In the genomic region with DNA sequence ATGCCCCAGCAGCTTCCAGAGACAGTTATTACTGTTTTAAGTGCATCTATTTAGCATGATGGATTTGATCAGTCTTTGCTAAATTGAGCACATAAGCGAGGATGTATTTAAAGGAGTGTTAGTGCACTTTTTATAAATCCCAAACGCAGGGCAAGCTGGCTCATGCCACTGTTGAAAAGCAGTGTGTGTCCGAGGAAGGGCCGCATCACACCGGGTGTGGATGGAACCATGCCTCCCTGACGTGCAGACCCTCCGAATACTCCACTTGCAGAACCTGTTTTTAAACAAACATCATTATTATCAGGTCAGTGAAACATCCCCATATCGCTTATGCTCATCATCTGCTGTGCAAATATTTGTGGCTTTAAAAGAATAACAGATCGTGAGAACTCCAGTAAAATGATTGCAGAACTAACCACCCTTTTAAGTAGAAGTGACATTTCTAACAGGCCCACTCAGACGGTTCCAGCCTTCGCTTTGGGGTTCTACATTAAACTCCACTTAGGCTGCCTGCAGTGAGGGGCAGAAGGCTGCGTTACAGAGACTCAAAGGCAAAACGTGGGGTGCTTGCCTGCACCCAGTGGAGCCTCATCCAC, we compare ENCODE assay signal across 1 cellular context.
TF ChIP-seq lines count a peak whose summit lies in the region.

No MANE protein-coding gene starts in this region.

TF ChIP-seq in H1, 55 proteins besides CTCF, POLR2A, EP300 and RAD21 (continued from another document):
- TF ChIP-seq, protein P1, sequence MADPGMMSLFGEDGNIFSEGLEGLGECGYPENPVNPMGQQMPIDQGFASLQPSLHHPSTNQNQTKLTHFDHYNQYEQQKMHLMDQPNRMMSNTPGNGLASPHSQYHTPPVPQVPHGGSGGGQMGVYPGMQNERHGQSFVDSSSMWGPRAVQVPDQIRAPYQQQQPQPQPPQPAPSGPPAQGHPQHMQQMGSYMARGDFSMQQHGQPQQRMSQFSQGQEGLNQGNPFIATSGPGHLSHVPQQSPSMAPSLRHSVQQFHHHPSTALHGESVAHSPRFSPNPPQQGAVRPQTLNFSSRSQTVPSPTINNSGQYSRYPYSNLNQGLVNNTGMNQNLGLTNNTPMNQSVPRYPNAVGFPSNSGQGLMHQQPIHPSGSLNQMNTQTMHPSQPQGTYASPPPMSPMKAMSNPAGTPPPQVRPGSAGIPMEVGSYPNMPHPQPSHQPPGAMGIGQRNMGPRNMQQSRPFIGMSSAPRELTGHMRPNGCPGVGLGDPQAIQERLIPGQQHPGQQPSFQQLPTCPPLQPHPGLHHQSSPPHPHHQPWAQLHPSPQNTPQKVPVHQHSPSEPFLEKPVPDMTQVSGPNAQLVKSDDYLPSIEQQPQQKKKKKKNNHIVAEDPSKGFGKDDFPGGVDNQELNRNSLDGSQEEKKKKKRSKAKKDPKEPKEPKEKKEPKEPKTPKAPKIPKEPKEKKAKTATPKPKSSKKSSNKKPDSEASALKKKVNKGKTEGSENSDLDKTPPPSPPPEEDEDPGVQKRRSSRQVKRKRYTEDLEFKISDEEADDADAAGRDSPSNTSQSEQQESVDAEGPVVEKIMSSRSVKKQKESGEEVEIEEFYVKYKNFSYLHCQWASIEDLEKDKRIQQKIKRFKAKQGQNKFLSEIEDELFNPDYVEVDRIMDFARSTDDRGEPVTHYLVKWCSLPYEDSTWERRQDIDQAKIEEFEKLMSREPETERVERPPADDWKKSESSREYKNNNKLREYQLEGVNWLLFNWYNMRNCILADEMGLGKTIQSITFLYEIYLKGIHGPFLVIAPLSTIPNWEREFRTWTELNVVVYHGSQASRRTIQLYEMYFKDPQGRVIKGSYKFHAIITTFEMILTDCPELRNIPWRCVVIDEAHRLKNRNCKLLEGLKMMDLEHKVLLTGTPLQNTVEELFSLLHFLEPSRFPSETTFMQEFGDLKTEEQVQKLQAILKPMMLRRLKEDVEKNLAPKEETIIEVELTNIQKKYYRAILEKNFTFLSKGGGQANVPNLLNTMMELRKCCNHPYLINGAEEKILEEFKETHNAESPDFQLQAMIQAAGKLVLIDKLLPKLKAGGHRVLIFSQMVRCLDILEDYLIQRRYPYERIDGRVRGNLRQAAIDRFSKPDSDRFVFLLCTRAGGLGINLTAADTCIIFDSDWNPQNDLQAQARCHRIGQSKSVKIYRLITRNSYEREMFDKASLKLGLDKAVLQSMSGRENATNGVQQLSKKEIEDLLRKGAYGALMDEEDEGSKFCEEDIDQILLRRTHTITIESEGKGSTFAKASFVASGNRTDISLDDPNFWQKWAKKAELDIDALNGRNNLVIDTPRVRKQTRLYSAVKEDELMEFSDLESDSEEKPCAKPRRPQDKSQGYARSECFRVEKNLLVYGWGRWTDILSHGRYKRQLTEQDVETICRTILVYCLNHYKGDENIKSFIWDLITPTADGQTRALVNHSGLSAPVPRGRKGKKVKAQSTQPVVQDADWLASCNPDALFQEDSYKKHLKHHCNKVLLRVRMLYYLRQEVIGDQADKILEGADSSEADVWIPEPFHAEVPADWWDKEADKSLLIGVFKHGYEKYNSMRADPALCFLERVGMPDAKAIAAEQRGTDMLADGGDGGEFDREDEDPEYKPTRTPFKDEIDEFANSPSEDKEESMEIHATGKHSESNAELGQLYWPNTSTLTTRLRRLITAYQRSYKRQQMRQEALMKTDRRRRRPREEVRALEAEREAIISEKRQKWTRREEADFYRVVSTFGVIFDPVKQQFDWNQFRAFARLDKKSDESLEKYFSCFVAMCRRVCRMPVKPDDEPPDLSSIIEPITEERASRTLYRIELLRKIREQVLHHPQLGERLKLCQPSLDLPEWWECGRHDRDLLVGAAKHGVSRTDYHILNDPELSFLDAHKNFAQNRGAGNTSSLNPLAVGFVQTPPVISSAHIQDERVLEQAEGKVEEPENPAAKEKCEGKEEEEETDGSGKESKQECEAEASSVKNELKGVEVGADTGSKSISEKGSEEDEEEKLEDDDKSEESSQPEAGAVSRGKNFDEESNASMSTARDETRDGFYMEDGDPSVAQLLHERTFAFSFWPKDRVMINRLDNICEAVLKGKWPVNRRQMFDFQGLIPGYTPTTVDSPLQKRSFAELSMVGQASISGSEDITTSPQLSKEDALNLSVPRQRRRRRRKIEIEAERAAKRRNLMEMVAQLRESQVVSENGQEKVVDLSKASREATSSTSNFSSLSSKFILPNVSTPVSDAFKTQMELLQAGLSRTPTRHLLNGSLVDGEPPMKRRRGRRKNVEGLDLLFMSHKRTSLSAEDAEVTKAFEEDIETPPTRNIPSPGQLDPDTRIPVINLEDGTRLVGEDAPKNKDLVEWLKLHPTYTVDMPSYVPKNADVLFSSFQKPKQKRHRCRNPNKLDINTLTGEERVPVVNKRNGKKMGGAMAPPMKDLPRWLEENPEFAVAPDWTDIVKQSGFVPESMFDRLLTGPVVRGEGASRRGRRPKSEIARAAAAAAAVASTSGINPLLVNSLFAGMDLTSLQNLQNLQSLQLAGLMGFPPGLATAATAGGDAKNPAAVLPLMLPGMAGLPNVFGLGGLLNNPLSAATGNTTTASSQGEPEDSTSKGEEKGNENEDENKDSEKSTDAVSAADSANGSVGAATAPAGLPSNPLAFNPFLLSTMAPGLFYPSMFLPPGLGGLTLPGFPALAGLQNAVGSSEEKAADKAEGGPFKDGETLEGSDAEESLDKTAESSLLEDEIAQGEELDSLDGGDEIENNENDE (IDR thresholded peaks at IDR 0.05; ENCODE audit: insufficient replicate concordance, low read length) = no peak
- no peak for TF ChIP-seq SIN3A (conservative IDR thresholded peaks at IDR 0.05 in 1 of 2, IDR thresholded peaks at IDR 0.05 in 1 of 2; ENCODE audit: low read depth in 1 of 2, low read length in 2 of 2)
- no peak for TF ChIP-seq CBX8 (IDR thresholded peaks at IDR 0.05; ENCODE audit: borderline replicate concordance, low read depth, low read length)
- TF ChIP-seq SIX5 (IDR thresholded peaks at IDR 0.05; ENCODE audit: low read depth, low read length) = no peak
- no peak for TF ChIP-seq RBBP5 (IDR thresholded peaks at IDR 0.05; ENCODE audit: borderline replicate concordance, low read depth, low read length)
- TF ChIP-seq RXRA (IDR thresholded peaks at IDR 0.05; ENCODE audit: insufficient read depth, low read depth, low read length) = no peak
- no peak for TF ChIP-seq GTF2F1 (IDR thresholded peaks at IDR 0.05; ENCODE audit: borderline replicate concordance, low read depth, low read length)
